ENCODE assay signal across 8 cellular contexts in genomic region chr1:205301220-205301821, GRCh38. TPM values are rescaled to one million over a fixed set of nuclear protein-coding genes. Genes with fewer than 3 reads are reported as not detected.
DNase-seq lines count a peak whose midpoint lies in the region; ATAC-seq and TF ChIP-seq lines count a peak whose summit lies in the region.

No MANE protein-coding gene starts in this region.

- peaks cover 4% of the 10 kb centered on the region; the same call in 1 of the 2 replicates for H3K79me2 ChIP-seq in GM23338 (replicated peaks; ENCODE audit: insufficient read depth)

- peak overlapping the region; percentile 32 for H3K4me3 ChIP-seq in GM23338

- H3K27me3 Mint-ChIP-seq in GM23338 (ENCODE audit: insufficient read depth, low read depth, poor library complexity) (peaks cover 23% of the 10 kb centered on the region), neural crest cell (ENCODE audit: low read depth) (no peaks in the 10 kb centered on the region)

- H4K20me1 ChIP-seq in GM23338 (replicated peaks; ENCODE audit: insufficient read depth): no peaks in the 10 kb centered on the region

- peak overlapping the region; percentile 59 for H3K4me2 ChIP-seq in GM23338

- peaks cover 40% of the 10 kb centered on the region for H3K36me3 Mint-ChIP-seq in GM23338 (ENCODE audit: low read depth)
- peaks cover 13% of the 10 kb centered on the region for H3K36me3 Mint-ChIP-seq in neural crest cell (ENCODE audit: low read depth)

- H3K36me3 ChIP-seq in GM23338 (ENCODE audit: insufficient read depth): peaks cover 13% of the 10 kb centered on the region

- H2AFZ ChIP-seq in GM23338: no peak overlapping the region

- ATAC-seq in GM23338 (peak; percentile 81), GM21723 (IDR thresholded peaks at IDR 0.05; ENCODE audit: unreplicated experiment) (no peak), HG03280 (IDR thresholded peaks at IDR 0.05; ENCODE audit: unreplicated experiment) (no peak), HG02642 (IDR thresholded peaks at IDR 0.05; ENCODE audit: poor library complexity, unreplicated experiment) (no peak)

- H3K27ac ChIP-seq in GM23338 (ENCODE audit: low read depth): peak overlapping the region; percentile 100
- H3K27ac ChIP-seq in epithelial cell of prostate: peak overlapping the region; percentile 96

- H3F3A ChIP-seq in GM23338 (replicated peaks; ENCODE audit: low read depth): peaks cover 12% of the 10 kb centered on the region

- H3K9me3 Mint-ChIP-seq in GM23338 (no peaks in the 10 kb centered on the region), neural crest cell (no peaks in the 10 kb centered on the region)

- DNase-seq in GM23338 (ENCODE audit: low spot score): peak; percentile 100
- peak; percentile 92 for DNase-seq in NCI-H82 (lab: John Stamatoyannopoulos, UW)
- no peak for DNase-seq in epithelial cell of prostate (ENCODE audit: low read depth, low spot score)
- peak; percentile 61 for DNase-seq in neural crest cell (ENCODE audit: low read depth, low spot score)
- no peak for DNase-seq in NCI-H1436 treated with DMSO at 0.1 percent for 48 hours (lab: John Stamatoyannopoulos, UW)

- TF ChIP-seq CTCF in GM23338 (conservative IDR thresholded peaks at IDR 0.05; ENCODE audit: low read depth in 2 of 2) (no peak), neural crest cell (conservative IDR thresholded peaks at IDR 0.05) (no peak)

- H3K4me1 Mint-ChIP-seq in GM23338 (peaks cover 49% of the 10 kb centered on the region), neural crest cell (peaks cover 62% of the 10 kb centered on the region)

- no peaks in the 10 kb centered on the region for H3K9me2 ChIP-seq in GM23338 (ENCODE audit: insufficient read depth)

- H3K27me3 ChIP-seq in GM23338 (ENCODE audit: insufficient read depth): no peaks in the 10 kb centered on the region

- H3K4me3 Mint-ChIP-seq in GM23338: peak overlapping the region; percentile 57
- H3K4me3 Mint-ChIP-seq in neural crest cell: peak overlapping the region; percentile 79

- H3K4me1 ChIP-seq in GM23338 (ENCODE audit: insufficient read depth): peaks cover 34% of the 10 kb centered on the region

- H3K27ac Mint-ChIP-seq in GM23338 (peak overlapping the region; percentile 100), neural crest cell (ENCODE audit: unreplicated experiment) (peak overlapping the region; percentile 98)

TF ChIP-seq in GM23338, 12 proteins besides CTCF, POLR2A, EP300 and RAD21 (continues in another document):
- TF ChIP-seq CREB1 (CRISPR knock-in tag; IDR thresholded peaks at IDR 0.05; ENCODE audit: low read depth) (peak; percentile 50), STAT1 (IDR thresholded peaks at IDR 0.05; ENCODE audit: unreplicated experiment) (no peak), ZNF114 (CRISPR knock-in tag; IDR thresholded peaks at IDR 0.05) (no peak), ZNF462 (CRISPR knock-in tag; IDR thresholded peaks at IDR 0.05) (no peak), JUNB (IDR thresholded peaks at IDR 0.05; ENCODE audit: unreplicated experiment) (no peak), ZNF331 (CRISPR knock-in tag; IDR thresholded peaks at IDR 0.05; ENCODE audit: low read depth) (0 out of 2 replicates have a peak, but pooled peaks have one; percentile 7)
- TF ChIP-seq, protein P1, sequence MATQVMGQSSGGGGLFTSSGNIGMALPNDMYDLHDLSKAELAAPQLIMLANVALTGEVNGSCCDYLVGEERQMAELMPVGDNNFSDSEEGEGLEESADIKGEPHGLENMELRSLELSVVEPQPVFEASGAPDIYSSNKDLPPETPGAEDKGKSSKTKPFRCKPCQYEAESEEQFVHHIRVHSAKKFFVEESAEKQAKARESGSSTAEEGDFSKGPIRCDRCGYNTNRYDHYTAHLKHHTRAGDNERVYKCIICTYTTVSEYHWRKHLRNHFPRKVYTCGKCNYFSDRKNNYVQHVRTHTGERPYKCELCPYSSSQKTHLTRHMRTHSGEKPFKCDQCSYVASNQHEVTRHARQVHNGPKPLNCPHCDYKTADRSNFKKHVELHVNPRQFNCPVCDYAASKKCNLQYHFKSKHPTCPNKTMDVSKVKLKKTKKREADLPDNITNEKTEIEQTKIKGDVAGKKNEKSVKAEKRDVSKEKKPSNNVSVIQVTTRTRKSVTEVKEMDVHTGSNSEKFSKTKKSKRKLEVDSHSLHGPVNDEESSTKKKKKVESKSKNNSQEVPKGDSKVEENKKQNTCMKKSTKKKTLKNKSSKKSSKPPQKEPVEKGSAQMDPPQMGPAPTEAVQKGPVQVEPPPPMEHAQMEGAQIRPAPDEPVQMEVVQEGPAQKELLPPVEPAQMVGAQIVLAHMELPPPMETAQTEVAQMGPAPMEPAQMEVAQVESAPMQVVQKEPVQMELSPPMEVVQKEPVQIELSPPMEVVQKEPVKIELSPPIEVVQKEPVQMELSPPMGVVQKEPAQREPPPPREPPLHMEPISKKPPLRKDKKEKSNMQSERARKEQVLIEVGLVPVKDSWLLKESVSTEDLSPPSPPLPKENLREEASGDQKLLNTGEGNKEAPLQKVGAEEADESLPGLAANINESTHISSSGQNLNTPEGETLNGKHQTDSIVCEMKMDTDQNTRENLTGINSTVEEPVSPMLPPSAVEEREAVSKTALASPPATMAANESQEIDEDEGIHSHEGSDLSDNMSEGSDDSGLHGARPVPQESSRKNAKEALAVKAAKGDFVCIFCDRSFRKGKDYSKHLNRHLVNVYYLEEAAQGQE (IDR thresholded peaks at IDR 0.05; ENCODE audit: unreplicated experiment): no peak

RNA-seq across cellular contexts. Expression of gene NUAK2, which starts 20.2 kb away (rescaled TPM):
- 10.4 and 15.3 TPM in 2 replicates for total RNA-seq in GM23338 (2014; rRNA removed; shearing (Covaris generic))
- polyA plus RNA-seq in GM23338 (2016; fragmentation: Nextera tagmentation; extraction: Ambion mirVana): 7.7 and 7.8 TPM in 2 replicates
- total RNA-seq in neural crest cell: 14.7 and 15.4 TPM in 2 replicates

RNA-seq across cellular contexts. Expression of gene KLHDC8A, which starts 55.4 kb away (rescaled TPM):
- total RNA-seq in GM23338 (2014; rRNA removed; shearing (Covaris generic)): 2.4 and 2.8 TPM in 2 replicates
- 1.3 and 1.7 TPM in 2 replicates for polyA plus RNA-seq in GM23338 (2016; fragmentation: Nextera tagmentation; extraction: Ambion mirVana)
- total RNA-seq in neural crest cell: 46.6 and 46.7 TPM in 2 replicates

Comparison
In these comparisons a context has a peak if more than half of its experiments do, and no peak if none do; other contexts are left out.
1. DNase-seq: peak in GM23338 (single experiment), NCI-H82 (single experiment) and neural crest cell (single experiment); none in epithelial cell of prostate (single experiment) and NCI-H1436 treated with DMSO at 0.1 percent for 48 hours (single experiment).
2. RNA of gene KLHDC8A, which starts 55.4 kb away (total RNA-seq): 46.6 to 46.7 TPM in neural crest cell; 2.4 to 2.8 TPM in GM23338; every median in the first group is over 10 times any median in the second.